In the genomic region with DNA sequence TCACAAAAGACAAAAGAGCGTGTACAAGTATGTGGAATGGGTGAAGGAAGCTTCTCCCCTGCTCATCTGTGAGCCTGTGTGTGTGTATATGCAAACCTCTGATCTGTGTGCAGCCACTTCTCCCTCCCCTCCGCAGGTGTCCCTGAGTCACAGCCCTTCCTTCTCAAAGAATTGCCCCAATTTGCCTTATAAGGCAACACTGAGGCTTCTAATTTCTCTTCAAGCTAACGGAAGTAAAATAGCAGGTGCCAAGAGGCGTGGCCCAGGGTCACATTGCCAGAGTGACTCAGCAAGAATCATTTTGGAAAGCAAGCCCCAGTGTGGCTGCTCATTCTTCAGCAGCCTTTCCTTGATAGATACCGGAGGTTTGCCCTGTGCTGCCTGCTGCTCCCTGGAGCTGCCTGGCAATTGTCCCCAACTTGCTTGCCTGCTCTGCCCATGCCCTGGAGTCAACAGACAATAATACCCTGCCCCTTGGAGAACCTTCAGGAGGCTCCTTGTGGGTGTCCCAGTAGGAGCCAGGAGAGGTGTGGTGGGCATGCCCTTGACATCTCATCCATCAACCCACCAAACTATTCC, we compare ENCODE assay signal across 1 cellular context.
A peak's percentile ranks its signal among the peaks of the same experiment; 100 is the strongest.
TF ChIP-seq lines count a peak whose summit lies in the region.

No MANE protein-coding gene starts in this region.

TF ChIP-seq in GM12878, 131 proteins besides CTCF, POLR2A, EP300 and RAD21 (continued from another document):
- TF ChIP-seq BHLHE40 (IDR thresholded peaks at IDR 0.05; ENCODE audit: borderline replicate concordance in 1 of 2, low read depth in 2 of 2, low read length in 1 of 2) (peak; percentile 12 to 19; a peak in 1 of 4 replicates), NFIC (IDR thresholded peaks at IDR 0.05; ENCODE audit: low read depth, low read length) (peak; percentile 32; the same call in 1 of the 2 replicates), ASH2L (IDR thresholded peaks at IDR 0.05; ENCODE audit: borderline replicate concordance, low read depth) (no peak), POLR2AphosphoS5 (IDR thresholded peaks at IDR 0.05; ENCODE audit: low read length) (peak; percentile 71), FOXK2 (IDR thresholded peaks at IDR 0.05) (no peak), MYC (IDR thresholded peaks at IDR 0.05; ENCODE audit: insufficient read depth, insufficient read length, insufficient replicate concordance, low read length, severe bottlenecking) (no peak), ZNF622 (IDR thresholded peaks at IDR 0.05) (no peak), FOXM1 (IDR thresholded peaks at IDR 0.05; ENCODE audit: low read depth, low read length) (peak; percentile 17; the same call in 1 of the 2 replicates), RAD51 (IDR thresholded peaks at IDR 0.05) (no peak), SRF (IDR thresholded peaks at IDR 0.05; ENCODE audit: low read depth in 2 of 2, low read length in 2 of 2) (peak; percentile 99), YY1 (IDR thresholded peaks at IDR 0.05; ENCODE audit: low read depth, low read length) (peak; percentile 59; the same call in 1 of the 2 replicates), BCL11A (IDR thresholded peaks at IDR 0.05; ENCODE audit: low read depth, low read length) (no peak), RUNX3 (IDR thresholded peaks at IDR 0.05; ENCODE audit: low read length) (0 out of 2 replicates have a peak, but pooled peaks have one; percentile 19), ATF2 (IDR thresholded peaks at IDR 0.05; ENCODE audit: low read length) (peak; percentile 58; the same call in 1 of the 2 replicates), POU2F2 (IDR thresholded peaks at IDR 0.05; ENCODE audit: borderline replicate concordance, low read depth, low read length) (peak; percentile 85; the same call in 2 of the 3 replicates), WRNIP1 (IDR thresholded peaks at IDR 0.05; ENCODE audit: borderline replicate concordance, low read depth, low read length) (no peak), CBX5 (IDR thresholded peaks at IDR 0.05; ENCODE audit: low read depth) (0 out of 2 replicates have a peak, but pooled peaks have one; percentile 49), TCF3 (IDR thresholded peaks at IDR 0.05; ENCODE audit: borderline replicate concordance, insufficient read depth, low read depth, low read length) (peak; percentile 86; the same call in 1 of the 2 replicates), MEF2A (IDR thresholded peaks at IDR 0.05; ENCODE audit: insufficient read depth, low read depth, low read length) (no peak), GABPA (IDR thresholded peaks at IDR 0.05; ENCODE audit: low read depth) (peak; percentile 69), BACH1 (IDR thresholded peaks at IDR 0.05; ENCODE audit: borderline replicate concordance) (peak; percentile 94), CREB1 (IDR thresholded peaks at IDR 0.05; ENCODE audit: low read depth) (0 out of 2 replicates have a peak, but pooled peaks have one; percentile 44)
- TF ChIP-seq, protein P1, sequence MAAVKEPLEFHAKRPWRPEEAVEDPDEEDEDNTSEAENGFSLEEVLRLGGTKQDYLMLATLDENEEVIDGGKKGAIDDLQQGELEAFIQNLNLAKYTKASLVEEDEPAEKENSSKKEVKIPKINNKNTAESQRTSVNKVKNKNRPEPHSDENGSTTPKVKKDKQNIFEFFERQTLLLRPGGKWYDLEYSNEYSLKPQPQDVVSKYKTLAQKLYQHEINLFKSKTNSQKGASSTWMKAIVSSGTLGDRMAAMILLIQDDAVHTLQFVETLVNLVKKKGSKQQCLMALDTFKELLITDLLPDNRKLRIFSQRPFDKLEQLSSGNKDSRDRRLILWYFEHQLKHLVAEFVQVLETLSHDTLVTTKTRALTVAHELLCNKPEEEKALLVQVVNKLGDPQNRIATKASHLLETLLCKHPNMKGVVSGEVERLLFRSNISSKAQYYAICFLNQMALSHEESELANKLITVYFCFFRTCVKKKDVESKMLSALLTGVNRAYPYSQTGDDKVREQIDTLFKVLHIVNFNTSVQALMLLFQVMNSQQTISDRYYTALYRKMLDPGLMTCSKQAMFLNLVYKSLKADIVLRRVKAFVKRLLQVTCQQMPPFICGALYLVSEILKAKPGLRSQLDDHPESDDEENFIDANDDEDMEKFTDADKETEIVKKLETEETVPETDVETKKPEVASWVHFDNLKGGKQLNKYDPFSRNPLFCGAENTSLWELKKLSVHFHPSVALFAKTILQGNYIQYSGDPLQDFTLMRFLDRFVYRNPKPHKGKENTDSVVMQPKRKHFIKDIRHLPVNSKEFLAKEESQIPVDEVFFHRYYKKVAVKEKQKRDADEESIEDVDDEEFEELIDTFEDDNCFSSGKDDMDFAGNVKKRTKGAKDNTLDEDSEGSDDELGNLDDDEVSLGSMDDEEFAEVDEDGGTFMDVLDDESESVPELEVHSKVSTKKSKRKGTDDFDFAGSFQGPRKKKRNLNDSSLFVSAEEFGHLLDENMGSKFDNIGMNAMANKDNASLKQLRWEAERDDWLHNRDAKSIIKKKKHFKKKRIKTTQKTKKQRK (IDR thresholded peaks at IDR 0.05; ENCODE audit: low read depth, low read length), result no peak
- TF ChIP-seq, protein P2, sequence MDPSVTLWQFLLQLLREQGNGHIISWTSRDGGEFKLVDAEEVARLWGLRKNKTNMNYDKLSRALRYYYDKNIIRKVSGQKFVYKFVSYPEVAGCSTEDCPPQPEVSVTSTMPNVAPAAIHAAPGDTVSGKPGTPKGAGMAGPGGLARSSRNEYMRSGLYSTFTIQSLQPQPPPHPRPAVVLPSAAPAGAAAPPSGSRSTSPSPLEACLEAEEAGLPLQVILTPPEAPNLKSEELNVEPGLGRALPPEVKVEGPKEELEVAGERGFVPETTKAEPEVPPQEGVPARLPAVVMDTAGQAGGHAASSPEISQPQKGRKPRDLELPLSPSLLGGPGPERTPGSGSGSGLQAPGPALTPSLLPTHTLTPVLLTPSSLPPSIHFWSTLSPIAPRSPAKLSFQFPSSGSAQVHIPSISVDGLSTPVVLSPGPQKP (IDR thresholded peaks at IDR 0.05; ENCODE audit: low read depth, low read length), result peak; percentile 41; the same call in 1 of the 2 replicates
